ENCODE assay signal across 23 cellular contexts in genomic region chr3:114226313-114226712, GRCh38. TPM values are rescaled to one million over a fixed set of nuclear protein-coding genes. Genes with fewer than 3 reads are reported as not detected.
A peak's percentile ranks its signal among the peaks of the same experiment; 100 is the strongest.
DNase-seq lines count a peak whose midpoint lies in the region; ATAC-seq and TF ChIP-seq lines count a peak whose summit lies in the region.
"Had no signal": no experiment of that assay in that cellular context is flagged by ENCODE, and none has a peak within 500 bp of the region (broad histone marks: within the 10 kb centered on the region; RNA-seq: fewer than 3 reads in every experiment).

No MANE protein-coding gene starts in this region.

- H2AFZ ChIP-seq in OCI-LY3 (ENCODE audit: low read depth, low read length): no peak overlapping the region
- no peak overlapping the region for H2AFZ ChIP-seq in OCI-LY7 (ENCODE audit: low read length)

- no peaks in the 10 kb centered on the region for H3K27me3 ChIP-seq in OCI-LY3 (ENCODE audit: low read depth, low read length)
- no peaks in the 10 kb centered on the region for H3K27me3 ChIP-seq in spleen (replicated peaks in 1 of 7)
- H3K27me3 ChIP-seq: colonic mucosa, left lung, SJSA1, upper lobe of right lung had no signal

- H3K9ac ChIP-seq in OCI-LY3 (ENCODE audit: low read length): no peak overlapping the region

- POLR2A ChIA-PET in activated CD4-positive, alpha-beta T cell treated with anti-CD3 and anti-CD28 coated beads, Interleukin-2, amount 10 ng/mL, durations not matched to agents 7 days and 5 days (lab: Charles Lee): no interaction called here
- POLR2A ChIA-PET in OCI-LY7 (lab: Charles Lee): no interaction called here

- H3K9me3 ChIP-seq in OCI-LY3 (ENCODE audit: insufficient read depth, low read length) (peaks cover 21% of the 10 kb centered on the region), spleen (peaks cover 0 to 20% (median 17%) of the 10 kb centered on the region in 8 donors), OCI-LY7 (ENCODE audit: low read length) (peaks cover 19% of the 10 kb centered on the region)
- H3K9me3 ChIP-seq: BE2C, colonic mucosa, SJSA1, upper lobe of right lung had no signal

- H3K4me3 ChIP-seq in OCI-LY3 (ENCODE audit: low read length) (no peak overlapping the region), spleen (no peak overlapping the region), OCI-LY7 (ENCODE audit: low read depth, low read length, poor library complexity, severe bottlenecking) (no peak overlapping the region)
- H3K4me3 ChIP-seq: colonic mucosa, left lung, SJSA1, skin epidermis, upper lobe of right lung had no signal

- peak overlapping the region; percentile 41 for H3K4me3 Mint-ChIP-seq in activated CD4-positive, alpha-beta T cell treated with anti-CD3 and anti-CD28 coated beads, Interleukin-2, amount 10 ng/mL, durations not matched to agents 7 days and 5 days
- H3K4me3 Mint-ChIP-seq in activated naive CD8-positive, alpha-beta T cell: peak overlapping the region; percentile 71
- H3K4me3 Mint-ChIP-seq: WTC11 had no signal

- H3K4me2 ChIP-seq in OCI-LY3 (ENCODE audit: low read length): peak overlapping the region; percentile 27
- H3K4me2 ChIP-seq in OCI-LY7 (ENCODE audit: low read length): no peak overlapping the region

- DNase-seq in activated CD4-positive, alpha-beta T cell treated with anti-CD3 and anti-CD28 coated beads, Interleukin-2, amount 10 ng/mL, durations not matched to agents 7 days and 5 days: no peak
- DNase-seq in activated CD4-positive, alpha-beta T cell treated with anti-CD3 and anti-CD28 coated beads, Interleukin-2, amount 50 U/mL, for 1 hour: no peak
- DNase-seq in spleen (no peak), OCI-LY7 (ENCODE audit: low spot score) (no peak)
- DNase-seq: BE2C, colonic mucosa, glutamatergic neuron, HCEC 1CT, KBM-7, left lung, NCI-H1694 treated with DMSO at 0.1 percent for 48 hours, NCI-H226, NCI-H774, T-helper 9 cell, upper lobe of right lung had no signal

- no peaks in the 10 kb centered on the region for H4K20me1 ChIP-seq in OCI-LY3 (ENCODE audit: insufficient read depth, low read length)
- H4K20me1 ChIP-seq in OCI-LY7 (ENCODE audit: insufficient read depth, low read length): no peaks in the 10 kb centered on the region

- H3K79me2 ChIP-seq in OCI-LY3 (ENCODE audit: low read length): no peaks in the 10 kb centered on the region
- H3K79me2 ChIP-seq in OCI-LY7 (ENCODE audit: insufficient read depth, low read depth, low read length): no peaks in the 10 kb centered on the region

- H3K4me1 Mint-ChIP-seq in activated CD4-positive, alpha-beta T cell treated with anti-CD3 and anti-CD28 coated beads, Interleukin-2, amount 10 ng/mL, durations not matched to agents 7 days and 5 days: peaks cover 56% of the 10 kb centered on the region
- peaks cover 91% of the 10 kb centered on the region for H3K4me1 Mint-ChIP-seq in activated naive CD8-positive, alpha-beta T cell (ENCODE audit: low read depth)

- H3K9me3 Mint-ChIP-seq in activated CD4-positive, alpha-beta T cell treated with anti-CD3 and anti-CD28 coated beads, Interleukin-2, amount 10 ng/mL, durations not matched to agents 7 days and 5 days: peaks cover 20% of the 10 kb centered on the region
- H3K9me3 Mint-ChIP-seq in activated naive CD8-positive, alpha-beta T cell (ENCODE audit: low read depth): peaks cover 4% of the 10 kb centered on the region

- no peak for ATAC-seq in HG03039 (IDR thresholded peaks at IDR 0.05; ENCODE audit: unreplicated experiment)
- no peak for ATAC-seq in GM21723 (IDR thresholded peaks at IDR 0.05; ENCODE audit: unreplicated experiment)
- ATAC-seq: left lung, Panc1, upper lobe of right lung, WTC11 had no signal

- H3K36me3 Mint-ChIP-seq in activated CD4-positive, alpha-beta T cell treated with anti-CD3 and anti-CD28 coated beads, Interleukin-2, amount 10 ng/mL, durations not matched to agents 7 days and 5 days (ENCODE audit: low read depth): peaks cover 32% of the 10 kb centered on the region
- H3K36me3 Mint-ChIP-seq in activated naive CD8-positive, alpha-beta T cell: peaks cover 31% of the 10 kb centered on the region

- TF ChIP-seq CTCF in OCI-LY3 (IDR thresholded peaks at IDR 0.05; ENCODE audit: low read depth, low read length) (no peak), spleen (IDR thresholded peaks at IDR 0.05 in 8 of 11, conservative IDR thresholded peaks at IDR 0.05 in 3 of 11) (no peak), OCI-LY7 (conservative IDR thresholded peaks at IDR 0.05; ENCODE audit: low read length) (no peak)

- H3K27ac ChIP-seq in OCI-LY3 (ENCODE audit: low read length): no peak overlapping the region
- H3K27ac ChIP-seq in spleen: peak overlapping the region; percentile 31 to 96 (median 68)
- no peak overlapping the region for H3K27ac ChIP-seq in OCI-LY7 (ENCODE audit: low read depth, low read length, poor library complexity, severe bottlenecking)
- H3K27ac ChIP-seq: colonic mucosa, left lung, SJSA1, upper lobe of right lung had no signal

- no peaks in the 10 kb centered on the region for H3K27me3 Mint-ChIP-seq in activated CD4-positive, alpha-beta T cell treated with anti-CD3 and anti-CD28 coated beads, Interleukin-2, amount 10 ng/mL, durations not matched to agents 7 days and 5 days
- H3K27me3 Mint-ChIP-seq in activated naive CD8-positive, alpha-beta T cell: no peaks in the 10 kb centered on the region

- intact Hi-C loops in spleen (cut with DNase I; ENCODE audit: low total_unique reads): no loop called here
- intact Hi-C loops in OCI-LY7 (cut with micrococcal nuclease; ENCODE audit: unreplicated experiment): no loop called here

- WGBS in spleen, 5 donors: 65 to 81% (median 74%) methylated on average over 2 of the region's 2 CpGs

- no TSS peak for BruUV-seq in OCI-LY7 (replicated peaks; lab: Mats Ljungman, UMichigan)

- no peaks in the 10 kb centered on the region for H3K9me2 ChIP-seq in OCI-LY7 (ENCODE audit: insufficient read depth, low read length)

- CTCF ChIA-PET in activated CD4-positive, alpha-beta T cell treated with anti-CD3 and anti-CD28 coated beads, Interleukin-2, amount 10 ng/mL, durations not matched to agents 7 days and 5 days (lab: Charles Lee): no interaction called here
- CTCF ChIA-PET in OCI-LY7 (lab: Charles Lee; ENCODE audit: unreplicated experiment): no interaction called here

- H3K27ac Mint-ChIP-seq in activated CD4-positive, alpha-beta T cell treated with anti-CD3 and anti-CD28 coated beads, Interleukin-2, amount 10 ng/mL, durations not matched to agents 7 days and 5 days: peak overlapping the region; percentile 93
- peak overlapping the region; percentile 97 for H3K27ac Mint-ChIP-seq in activated naive CD8-positive, alpha-beta T cell
- H3K27ac Mint-ChIP-seq: WTC11 had no signal

- no peak for TF ChIP-seq POLR2A in spleen (IDR thresholded peaks at IDR 0.05)

- peaks cover 46% of the 10 kb centered on the region for H3K4me1 ChIP-seq in OCI-LY3 (ENCODE audit: low read length)
- peaks cover 0 to 56% (median 27%) of the 10 kb centered on the region in 6 donors for H3K4me1 ChIP-seq in spleen
- peaks cover 8% of the 10 kb centered on the region for H3K4me1 ChIP-seq in OCI-LY7 (ENCODE audit: insufficient read depth, low read length, poor library complexity, severe bottlenecking)
- H3K4me1 ChIP-seq: BE2C, colonic mucosa, left lung, SJSA1, upper lobe of right lung had no signal

- H3K36me3 ChIP-seq in OCI-LY3 (replicated peaks; ENCODE audit: low read depth, low read length) (peaks cover 34% of the 10 kb centered on the region), spleen (no peaks in the 10 kb centered on the region), OCI-LY7 (ENCODE audit: insufficient read depth, low read length) (peaks cover 13% of the 10 kb centered on the region)
- H3K36me3 ChIP-seq: BE2C, colonic mucosa, left lung, SJSA1, upper lobe of right lung had no signal

RNA-seq across cellular contexts. Expression of gene ZNF80, which starts 11.1 kb away (rescaled TPM):
- under 1 TPM; 0.10 TPM for total RNA-seq in activated CD4-positive, alpha-beta T cell treated with anti-CD3 and anti-CD28 coated beads, Interleukin-2, amount 10 ng/mL, durations not matched to agents 7 days and 5 days
- total RNA-seq in spleen: 1 to 10 TPM in 5 of 7 donors, under 1 TPM in 2; 0.17 to 2.2 (median 1.1) TPM
- polyA plus RNA-seq in spleen: under 1 TPM in 2 of 3 donors, not detected in 1; 0.14 to 0.28 TPM
- not detected in 2 replicates for total RNA-seq in OCI-LY7 (2014; rRNA removed; shearing (Covaris generic))
- total RNA-seq in OCI-LY7 (2022): not detected in 2 replicates
- total RNA-seq: colonic mucosa, SJSA1, upper lobe of right lung, WTC11 had no signal

RNA-seq across cellular contexts. Expression of gene DRD3, which starts 47.5 kb away (rescaled TPM):
- total RNA-seq in activated CD4-positive, alpha-beta T cell treated with anti-CD3 and anti-CD28 coated beads, Interleukin-2, amount 10 ng/mL, durations not matched to agents 7 days and 5 days: not detected
- total RNA-seq in spleen (under 1 TPM in 1 of 7 donors, not detected in 6; 0.30 TPM), OCI-LY7 (2022) (not detected in 2 replicates)
- polyA plus RNA-seq in spleen: not detected
- total RNA-seq in OCI-LY7 (2014; rRNA removed; shearing (Covaris generic)): not detected in 2 replicates
- total RNA-seq: colonic mucosa, left lung, SJSA1, upper lobe of right lung had no signal

Comparison
In these comparisons a context has a peak if more than half of its experiments do, and no peak if none do; other contexts are left out.
1. H3K27ac ChIP-seq: peak in spleen (8 of 8); none in OCI-LY3 (single experiment) and OCI-LY7 (single experiment).